Comparison of ENCODE assay signal across 1 cellular context in genomic region chr1:38744452-38745350, GRCh38.
A peak's percentile ranks its signal among the peaks of the same experiment; 100 is the strongest.
TF ChIP-seq lines count a peak whose summit lies in the region.

No MANE protein-coding gene starts in this region.

TF ChIP-seq in K562, 482 proteins besides CTCF, POLR2A, EP300 and RAD21 (continued from another document):
- TF ChIP-seq, protein P1, sequence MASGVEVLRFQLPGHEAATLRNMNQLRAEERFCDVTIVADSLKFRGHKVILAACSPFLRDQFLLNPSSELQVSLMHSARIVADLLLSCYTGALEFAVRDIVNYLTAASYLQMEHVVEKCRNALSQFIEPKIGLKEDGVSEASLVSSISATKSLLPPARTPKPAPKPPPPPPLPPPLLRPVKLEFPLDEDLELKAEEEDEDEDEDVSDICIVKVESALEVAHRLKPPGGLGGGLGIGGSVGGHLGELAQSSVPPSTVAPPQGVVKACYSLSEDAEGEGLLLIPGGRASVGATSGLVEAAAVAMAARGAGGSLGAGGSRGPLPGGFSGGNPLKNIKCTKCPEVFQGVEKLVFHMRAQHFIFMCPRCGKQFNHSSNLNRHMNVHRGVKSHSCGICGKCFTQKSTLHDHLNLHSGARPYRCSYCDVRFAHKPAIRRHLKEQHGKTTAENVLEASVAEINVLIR (CRISPR knock-in tag; IDR thresholded peaks at IDR 0.05): 0 out of 2 replicates have a peak, but pooled peaks have one; percentile 20
- TF ChIP-seq, protein P2, sequence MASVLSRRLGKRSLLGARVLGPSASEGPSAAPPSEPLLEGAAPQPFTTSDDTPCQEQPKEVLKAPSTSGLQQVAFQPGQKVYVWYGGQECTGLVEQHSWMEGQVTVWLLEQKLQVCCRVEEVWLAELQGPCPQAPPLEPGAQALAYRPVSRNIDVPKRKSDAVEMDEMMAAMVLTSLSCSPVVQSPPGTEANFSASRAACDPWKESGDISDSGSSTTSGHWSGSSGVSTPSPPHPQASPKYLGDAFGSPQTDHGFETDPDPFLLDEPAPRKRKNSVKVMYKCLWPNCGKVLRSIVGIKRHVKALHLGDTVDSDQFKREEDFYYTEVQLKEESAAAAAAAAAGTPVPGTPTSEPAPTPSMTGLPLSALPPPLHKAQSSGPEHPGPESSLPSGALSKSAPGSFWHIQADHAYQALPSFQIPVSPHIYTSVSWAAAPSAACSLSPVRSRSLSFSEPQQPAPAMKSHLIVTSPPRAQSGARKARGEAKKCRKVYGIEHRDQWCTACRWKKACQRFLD (CRISPR knock-in tag; IDR thresholded peaks at IDR 0.05): peak; percentile 66; the same call in 1 of the 2 replicates
- TF ChIP-seq SIN3B (IDR thresholded peaks at IDR 0.05; ENCODE audit: low read depth) (no peak), SMAD4 (CRISPR knock-in tag; conservative IDR thresholded peaks at IDR 0.05) (peak; percentile 96), TRIM25 (IDR thresholded peaks at IDR 0.05; ENCODE audit: borderline replicate concordance) (no peak), CTBP1 (IDR thresholded peaks at IDR 0.05; ENCODE audit: borderline replicate concordance) (peak; percentile 76), RCOR1 (IDR thresholded peaks at IDR 0.05; ENCODE audit: borderline replicate concordance in 1 of 2, low read depth in 2 of 2, low read length in 2 of 2) (peak; percentile 42 to 70; a peak in 2 of 4 replicates), EGR1 (conservative IDR thresholded peaks at IDR 0.05) (peak; percentile 40), CBFA2T2 (conservative IDR thresholded peaks at IDR 0.05) (peak; percentile 83), HDAC8 (tag; IDR thresholded peaks at IDR 0.05) (peak; percentile 70; the same call in 1 of the 2 replicates), CC2D1A (IDR thresholded peaks at IDR 0.05) (peak; percentile 31; the same call in 1 of the 2 replicates), CCNT2 (IDR thresholded peaks at IDR 0.05; ENCODE audit: borderline replicate concordance, extremely low read depth, insufficient read length, low read depth, low read length) (peak; percentile 63), XRCC4 (IDR thresholded peaks at IDR 0.05; ENCODE audit: extremely low read depth, insufficient read depth, insufficient read length) (no peak), TEAD4 (IDR thresholded peaks at IDR 0.05; ENCODE audit: low read length) (peak; percentile 98), TEAD4 (CRISPR knock-in tag; IDR thresholded peaks at IDR 0.05; ENCODE audit: borderline replicate concordance) (no peak), ARID1B (IDR thresholded peaks at IDR 0.05) (peak; percentile 94), ZSCAN32 (CRISPR knock-in tag; IDR thresholded peaks at IDR 0.05) (no peak), NCOA2 (IDR thresholded peaks at IDR 0.05; ENCODE audit: partially characterized antibody in 2 of 2) (no peak), ZKSCAN1 (IDR thresholded peaks at IDR 0.05; ENCODE audit: low read depth, low read length) (peak; percentile 50; the same call in 1 of the 2 replicates), KDM4B (IDR thresholded peaks at IDR 0.05; ENCODE audit: borderline replicate concordance in 2 of 2, low read depth in 1 of 2) (no peak), FOXJ3 (CRISPR knock-in tag; IDR thresholded peaks at IDR 0.05) (no peak), FOXM1 (IDR thresholded peaks at IDR 0.05; ENCODE audit: low read depth) (0 out of 2 replicates have a peak, but pooled peaks have one; percentile 44), FOXM1 (CRISPR knock-in tag; IDR thresholded peaks at IDR 0.05; ENCODE audit: low read depth) (no peak), ETV1 (tag; conservative IDR thresholded peaks at IDR 0.05; ENCODE audit: low read depth) (0 out of 2 replicates have a peak, but pooled peaks have one; percentile 27)
- TF ChIP-seq, protein P3, sequence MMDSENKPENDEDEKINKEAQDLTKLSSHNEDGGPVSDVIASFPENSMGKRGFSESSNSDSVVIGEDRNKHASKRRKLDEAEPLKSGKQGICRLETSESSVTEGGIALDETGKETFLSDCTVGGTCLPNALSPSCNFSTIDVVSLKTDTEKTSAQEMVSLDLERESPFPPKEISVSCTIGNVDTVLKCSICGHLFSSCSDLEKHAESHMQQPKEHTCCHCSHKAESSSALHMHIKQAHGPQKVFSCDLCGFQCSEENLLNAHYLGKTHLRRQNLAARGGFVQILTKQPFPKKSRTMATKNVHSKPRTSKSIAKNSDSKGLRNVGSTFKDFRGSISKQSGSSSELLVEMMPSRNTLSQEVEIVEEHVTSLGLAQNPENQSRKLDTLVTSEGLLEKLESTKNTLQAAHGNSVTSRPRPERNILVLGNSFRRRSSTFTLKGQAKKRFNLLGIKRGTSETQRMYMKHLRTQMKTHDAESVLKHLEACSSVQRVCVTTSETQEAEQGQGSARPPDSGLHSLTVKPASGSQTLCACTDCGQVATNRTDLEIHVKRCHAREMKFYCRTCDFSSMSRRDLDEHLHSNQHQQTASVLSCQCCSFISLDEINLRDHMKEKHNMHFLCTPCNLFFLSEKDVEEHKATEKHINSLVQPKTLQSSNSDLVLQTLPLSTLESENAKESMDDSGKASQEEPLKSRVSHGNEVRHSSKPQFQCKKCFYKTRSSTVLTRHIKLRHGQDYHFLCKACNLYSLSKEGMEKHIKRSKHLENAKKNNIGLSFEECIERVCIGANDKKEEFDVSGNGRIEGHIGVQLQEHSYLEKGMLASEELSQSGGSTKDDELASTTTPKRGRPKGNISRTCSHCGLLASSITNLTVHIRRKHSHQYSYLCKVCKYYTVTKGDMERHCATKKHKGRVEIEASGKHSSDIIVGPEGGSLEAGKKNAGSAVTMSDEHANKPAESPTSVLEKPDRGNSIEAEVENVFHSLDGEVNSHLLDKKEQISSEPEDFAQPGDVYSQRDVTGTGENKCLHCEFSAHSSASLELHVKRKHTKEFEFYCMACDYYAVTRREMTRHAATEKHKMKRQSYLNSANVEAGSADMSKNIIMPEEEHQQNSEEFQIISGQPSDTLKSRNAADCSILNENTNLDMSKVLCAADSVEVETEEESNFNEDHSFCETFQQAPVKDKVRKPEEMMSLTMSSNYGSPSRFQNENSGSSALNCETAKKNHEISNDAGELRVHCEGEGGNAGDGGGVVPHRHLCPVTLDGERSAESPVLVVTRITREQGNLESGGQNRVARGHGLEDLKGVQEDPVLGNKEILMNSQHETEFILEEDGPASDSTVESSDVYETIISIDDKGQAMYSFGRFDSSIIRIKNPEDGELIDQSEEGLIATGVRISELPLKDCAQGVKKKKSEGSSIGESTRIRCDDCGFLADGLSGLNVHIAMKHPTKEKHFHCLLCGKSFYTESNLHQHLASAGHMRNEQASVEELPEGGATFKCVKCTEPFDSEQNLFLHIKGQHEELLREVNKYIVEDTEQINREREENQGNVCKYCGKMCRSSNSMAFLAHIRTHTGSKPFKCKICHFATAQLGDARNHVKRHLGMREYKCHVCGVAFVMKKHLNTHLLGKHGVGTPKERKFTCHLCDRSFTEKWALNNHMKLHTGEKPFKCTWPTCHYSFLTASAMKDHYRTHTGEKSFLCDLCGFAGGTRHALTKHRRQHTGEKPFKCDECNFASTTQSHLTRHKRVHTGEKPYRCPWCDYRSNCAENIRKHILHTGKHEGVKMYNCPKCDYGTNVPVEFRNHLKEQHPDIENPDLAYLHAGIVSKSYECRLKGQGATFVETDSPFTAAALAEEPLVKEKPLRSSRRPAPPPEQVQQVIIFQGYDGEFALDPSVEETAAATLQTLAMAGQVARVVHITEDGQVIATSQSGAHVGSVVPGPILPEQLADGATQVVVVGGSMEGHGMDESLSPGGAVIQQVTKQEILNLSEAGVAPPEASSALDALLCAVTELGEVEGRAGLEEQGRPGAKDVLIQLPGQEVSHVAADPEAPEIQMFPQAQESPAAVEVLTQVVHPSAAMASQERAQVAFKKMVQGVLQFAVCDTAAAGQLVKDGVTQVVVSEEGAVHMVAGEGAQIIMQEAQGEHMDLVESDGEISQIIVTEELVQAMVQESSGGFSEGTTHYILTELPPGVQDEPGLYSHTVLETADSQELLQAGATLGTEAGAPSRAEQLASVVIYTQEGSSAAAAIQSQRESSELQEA (IDR thresholded peaks at IDR 0.05; ENCODE audit: low read depth): no peak
- TF ChIP-seq, protein P4, sequence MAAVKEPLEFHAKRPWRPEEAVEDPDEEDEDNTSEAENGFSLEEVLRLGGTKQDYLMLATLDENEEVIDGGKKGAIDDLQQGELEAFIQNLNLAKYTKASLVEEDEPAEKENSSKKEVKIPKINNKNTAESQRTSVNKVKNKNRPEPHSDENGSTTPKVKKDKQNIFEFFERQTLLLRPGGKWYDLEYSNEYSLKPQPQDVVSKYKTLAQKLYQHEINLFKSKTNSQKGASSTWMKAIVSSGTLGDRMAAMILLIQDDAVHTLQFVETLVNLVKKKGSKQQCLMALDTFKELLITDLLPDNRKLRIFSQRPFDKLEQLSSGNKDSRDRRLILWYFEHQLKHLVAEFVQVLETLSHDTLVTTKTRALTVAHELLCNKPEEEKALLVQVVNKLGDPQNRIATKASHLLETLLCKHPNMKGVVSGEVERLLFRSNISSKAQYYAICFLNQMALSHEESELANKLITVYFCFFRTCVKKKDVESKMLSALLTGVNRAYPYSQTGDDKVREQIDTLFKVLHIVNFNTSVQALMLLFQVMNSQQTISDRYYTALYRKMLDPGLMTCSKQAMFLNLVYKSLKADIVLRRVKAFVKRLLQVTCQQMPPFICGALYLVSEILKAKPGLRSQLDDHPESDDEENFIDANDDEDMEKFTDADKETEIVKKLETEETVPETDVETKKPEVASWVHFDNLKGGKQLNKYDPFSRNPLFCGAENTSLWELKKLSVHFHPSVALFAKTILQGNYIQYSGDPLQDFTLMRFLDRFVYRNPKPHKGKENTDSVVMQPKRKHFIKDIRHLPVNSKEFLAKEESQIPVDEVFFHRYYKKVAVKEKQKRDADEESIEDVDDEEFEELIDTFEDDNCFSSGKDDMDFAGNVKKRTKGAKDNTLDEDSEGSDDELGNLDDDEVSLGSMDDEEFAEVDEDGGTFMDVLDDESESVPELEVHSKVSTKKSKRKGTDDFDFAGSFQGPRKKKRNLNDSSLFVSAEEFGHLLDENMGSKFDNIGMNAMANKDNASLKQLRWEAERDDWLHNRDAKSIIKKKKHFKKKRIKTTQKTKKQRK (IDR thresholded peaks at IDR 0.05; ENCODE audit: borderline replicate concordance, low read depth, low read length): no peak
